ENCODE assay signal across 16 cellular contexts in the genomic region with DNA sequence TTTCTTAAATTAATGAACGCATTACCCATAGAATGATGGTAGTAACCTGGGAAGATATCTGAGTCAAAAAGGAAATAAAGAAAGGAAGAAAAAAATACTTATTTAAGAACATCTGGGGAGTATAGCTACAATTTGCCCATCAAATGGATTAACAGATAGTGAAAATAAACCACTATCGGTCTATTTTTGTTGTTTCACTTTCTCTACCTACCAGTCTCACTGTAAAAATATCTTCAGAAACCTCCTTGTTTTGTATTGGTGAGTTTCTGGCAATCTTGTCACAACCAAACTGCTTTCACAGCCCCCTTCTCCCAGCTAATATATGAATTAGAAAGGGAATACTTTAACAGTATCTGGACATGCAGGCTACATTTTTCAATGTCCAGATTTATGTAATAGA.
A peak's percentile ranks its signal among the peaks of the same experiment; 100 is the strongest.
DNase-seq lines count a peak whose midpoint lies in the region; ATAC-seq and TF ChIP-seq lines count a peak whose summit lies in the region.
"Had no signal": no experiment of that assay in that cellular context is flagged by ENCODE, and none has a peak within 500 bp of the region (broad histone marks: within the 10 kb centered on the region; RNA-seq: fewer than 3 reads in every experiment).

No MANE protein-coding gene starts in this region.

- H2AFZ ChIP-seq in MM.1S (ENCODE audit: low read length) (no peak overlapping the region), mesenchymal stem cell (ENCODE audit: low read depth, low read length) (no peak overlapping the region)
- H2AFZ ChIP-seq: GM23248 had no signal

- TF ChIP-seq CTCF in MM.1S (IDR thresholded peaks at IDR 0.05; ENCODE audit: low read length) (no peak), left ventricle myocardium inferior (IDR thresholded peaks at IDR 0.05; ENCODE audit: borderline replicate concordance) (no peak)

- no peak overlapping the region for H3K27ac ChIP-seq in MM.1S (ENCODE audit: low read length)
- no peak overlapping the region for H3K27ac ChIP-seq in mesenchymal stem cell (ENCODE audit: low read length, poor library complexity, severe bottlenecking)
- no peak overlapping the region for H3K27ac ChIP-seq in left ventricle myocardium inferior (replicated peaks)
- H3K27ac ChIP-seq: GM23248 had no signal

- no peaks in the 10 kb centered on the region for H3K79me2 ChIP-seq in MM.1S (ENCODE audit: low read length)

- H4K20me1 ChIP-seq in MM.1S (ENCODE audit: insufficient read depth, low read length): no peaks in the 10 kb centered on the region; the same call in 1 of the 2 replicates

- H3K36me3 ChIP-seq in MM.1S (replicated peaks; ENCODE audit: insufficient read depth, low read length): no peaks in the 10 kb centered on the region
- H3K36me3 ChIP-seq in mesenchymal stem cell (ENCODE audit: control insufficient read depth in 1 of 2, insufficient read depth in 2 of 2, low read depth in 1 of 2, low read length in 2 of 2): no peaks in the 10 kb centered on the region
- H3K36me3 ChIP-seq in left ventricle myocardium inferior: no peaks in the 10 kb centered on the region

- H3K23ac ChIP-seq in mesenchymal stem cell (ENCODE audit: low read length in 2 of 2): no peak overlapping the region

- H3K4me3 ChIP-seq in MM.1S (ENCODE audit: low read length) (no peak overlapping the region), mesenchymal stem cell (ENCODE audit: insufficient read depth in 1 of 2, low read depth in 1 of 2, low read length in 2 of 2) (no peak overlapping the region), left ventricle myocardium inferior (no peak overlapping the region)
- H3K4me3 ChIP-seq: GM23248 had no signal

- no peak overlapping the region for H2BK120ac ChIP-seq in mesenchymal stem cell (ENCODE audit: low read depth, low read length)

- DNase-seq in MM.1S: peak; percentile 51
- DNase-seq in mesenchymal stem cell: no peak
- no peak for DNase-seq in left ventricle myocardium inferior
- DNase-seq: C1 segment of cervical spinal cord; Calu3; CD4-positive, alpha-beta memory T cell; COR-L47; DMS53; DMS79 treated with DMSO at 0.1 percent for 48 hours; GF-D8; GM23248; H7; HCEC 1CT had no signal

- no peak overlapping the region for H4K91ac ChIP-seq in mesenchymal stem cell (ENCODE audit: low read length)

- ATAC-seq in GM18867 (IDR thresholded peaks at IDR 0.05; ENCODE audit: unreplicated experiment) (peak; percentile 91), HG03066 (IDR thresholded peaks at IDR 0.05; ENCODE audit: low read depth, unreplicated experiment) (peak; percentile 65), HG03108 (IDR thresholded peaks at IDR 0.05; ENCODE audit: unreplicated experiment) (no peak)

- H3K9me2 ChIP-seq in MM.1S (replicated peaks; ENCODE audit: insufficient read depth, low read length): no peaks in the 10 kb centered on the region

- peaks cover 9% of the 10 kb centered on the region; the same call in 1 of the 2 replicates for H3K27me3 ChIP-seq in MM.1S (replicated peaks; ENCODE audit: insufficient read depth, low read length)
- H3K27me3 ChIP-seq in mesenchymal stem cell (ENCODE audit: control insufficient read depth in 1 of 2, insufficient read depth in 1 of 2, low read length in 2 of 2): no peaks in the 10 kb centered on the region
- H3K27me3 ChIP-seq in left ventricle myocardium inferior (ENCODE audit: low read depth): no peaks in the 10 kb centered on the region

- H2BK5ac ChIP-seq in mesenchymal stem cell (ENCODE audit: low read depth, low read length, poor library complexity, severe bottlenecking): no peak overlapping the region

- no peak overlapping the region for H3K4ac ChIP-seq in mesenchymal stem cell (ENCODE audit: low read depth in 1 of 2, low read length in 2 of 2)

- H3K4me2 ChIP-seq in MM.1S (ENCODE audit: low read depth, low read length): no peak overlapping the region; the same call in 1 of the 2 replicates
- no peak overlapping the region for H3K4me2 ChIP-seq in mesenchymal stem cell (ENCODE audit: low read length, poor library complexity, severe bottlenecking)

- H3K9ac ChIP-seq in MM.1S (ENCODE audit: low read length) (no peak overlapping the region), mesenchymal stem cell (ENCODE audit: low read length) (no peak overlapping the region)
- H3K9ac ChIP-seq: GM23248 had no signal

- no peak overlapping the region for H2BK12ac ChIP-seq in mesenchymal stem cell (ENCODE audit: low read length in 2 of 2)

- intact Hi-C loops in left ventricle myocardium inferior (cut with micrococcal nuclease): no loop called here

- H2BK15ac ChIP-seq in mesenchymal stem cell (ENCODE audit: low read depth, poor library complexity, severe bottlenecking): no peak overlapping the region

- H3K4me1 ChIP-seq in MM.1S (ENCODE audit: low read length): no peaks in the 10 kb centered on the region
- no peaks in the 10 kb centered on the region for H3K4me1 ChIP-seq in mesenchymal stem cell (ENCODE audit: control insufficient read depth, insufficient read depth, low read depth, low read length)
- no peaks in the 10 kb centered on the region for H3K4me1 ChIP-seq in left ventricle myocardium inferior

- WGBS in mesenchymal stem cell: 75% methylated on average over 1 of the region's 2 CpGs

- no peak overlapping the region for H2AK5ac ChIP-seq in mesenchymal stem cell (ENCODE audit: low read length, severe bottlenecking)

- H3K9me3 ChIP-seq in MM.1S (replicated peaks; ENCODE audit: insufficient read depth, low read length) (no peaks in the 10 kb centered on the region), mesenchymal stem cell (ENCODE audit: control insufficient read depth, low read length) (peaks cover 8% of the 10 kb centered on the region), left ventricle myocardium inferior (replicated peaks) (peaks cover 45% of the 10 kb centered on the region)

- no peak overlapping the region for H3K14ac ChIP-seq in mesenchymal stem cell (ENCODE audit: low read length in 2 of 2)

- no peak overlapping the region for H3K18ac ChIP-seq in mesenchymal stem cell (ENCODE audit: low read depth in 1 of 2, low read length in 2 of 2)

- no peaks in the 10 kb centered on the region for H3F3A ChIP-seq in MM.1S (ENCODE audit: insufficient read depth, low read length)

- H4K8ac ChIP-seq in mesenchymal stem cell (ENCODE audit: low read length): no peak overlapping the region

- no peaks in the 10 kb centered on the region for H3K79me1 ChIP-seq in mesenchymal stem cell (replicated peaks; ENCODE audit: low read length, poor library complexity, severe bottlenecking)
